ENCODE assay signal across 19 cellular contexts in the genomic region with DNA sequence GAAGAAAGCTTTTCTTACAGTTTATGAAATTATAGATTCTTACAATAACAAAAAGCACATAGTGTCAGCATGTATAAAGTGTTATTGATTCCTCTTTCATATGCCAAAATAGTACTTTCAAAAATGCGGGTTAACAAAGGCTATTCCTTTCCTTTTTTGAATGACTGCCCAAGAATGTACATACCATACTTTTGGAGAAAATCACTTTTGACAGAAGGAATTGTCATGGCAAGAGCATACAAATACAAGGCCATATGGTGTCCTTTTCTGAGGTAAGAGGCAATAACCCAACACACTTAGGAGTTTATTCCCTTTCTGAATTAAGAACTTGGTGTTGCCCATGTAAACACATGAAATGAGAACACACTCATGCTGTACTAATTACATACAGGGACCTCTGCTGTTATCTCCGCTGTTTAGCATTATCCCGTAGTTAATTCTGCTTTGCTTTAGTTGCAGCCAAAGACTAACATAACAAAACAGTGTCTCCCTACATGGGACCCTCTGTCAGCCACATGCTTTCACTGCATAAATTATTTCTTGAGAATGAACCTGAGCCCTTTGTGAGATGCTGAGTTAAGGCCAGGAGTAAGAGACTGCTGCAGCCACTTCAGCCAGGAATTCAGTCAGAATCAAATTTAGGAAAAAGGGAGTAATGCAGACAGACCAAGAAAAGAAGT.
DNase-seq lines count a peak whose midpoint lies in the region; ATAC-seq and TF ChIP-seq lines count a peak whose summit lies in the region.
"Had no signal": no experiment of that assay in that cellular context is flagged by ENCODE, and none has a peak within 500 bp of the region (broad histone marks: within the 10 kb centered on the region; RNA-seq: fewer than 3 reads in every experiment).

No MANE protein-coding gene starts in this region.

- H3K27ac ChIP-seq in right atrium auricular region (peak overlapping the region; percentile 4 to 87), right cardiac atrium (ENCODE audit: low read length) (peak overlapping the region; percentile 93), adrenal gland (peak overlapping the region in 1 of 5 donors; percentile 36), tibial artery (no peak overlapping the region)
- H3K27ac ChIP-seq: C4-2B, KMS-11, suprapubic skin, vagina had no signal

- ATAC-seq in Right ventricle myocardium superior (ENCODE audit: poor library complexity), result no peak
- ATAC-seq in right cardiac atrium, result no peak
- no peak for ATAC-seq in HG02571 (IDR thresholded peaks at IDR 0.05; ENCODE audit: unreplicated experiment)
- ATAC-seq: GM12878 had no signal

- no peak for TF ChIP-seq CTCF in right atrium auricular region (IDR thresholded peaks at IDR 0.05)
- TF ChIP-seq CTCF in adrenal gland (IDR thresholded peaks at IDR 0.05), result no peak
- TF ChIP-seq CTCF in tibial artery (IDR thresholded peaks at IDR 0.05), result no peak

- intact Hi-C loops in Right ventricle myocardium superior (cut with DNase I) (loop anchor here (10.0 kb wide), 1 partner anchor 95 kb away; no protein-coding TSS in a partner anchor), right cardiac atrium (cut with DNase I) (loop anchor here in 2 of 4 donors (5.0 to 10.0 kb wide), 2 partner anchors 67 to 105 kb away; a partner anchor contains a TSS), adrenal gland (cut with DNase I) (no loop called here), tibial artery (cut with DNase I; ENCODE audit: low total_unique reads) (no loop called here)

- no peak for TF ChIP-seq POLR2A in adrenal gland (IDR thresholded peaks at IDR 0.05)

- 56% methylated on average over 3 of the region's 3 CpGs for WGBS in right cardiac atrium
- 83 to 95% (median 87%) methylated on average over 3 of the region's 3 CpGs for WGBS in adrenal gland, 4 donors

- no peaks in the 10 kb centered on the region for H3K36me3 ChIP-seq in right atrium auricular region
- no peaks in the 10 kb centered on the region for H3K36me3 ChIP-seq in adrenal gland (replicated peaks in 1 of 2)
- no peaks in the 10 kb centered on the region for H3K36me3 ChIP-seq in tibial artery
- H3K36me3 ChIP-seq: suprapubic skin, vagina had no signal

- H3K4me1 ChIP-seq in right atrium auricular region (peaks cover 0 to 32% of the 10 kb centered on the region in 2 donors), right cardiac atrium (ENCODE audit: control insufficient read depth, insufficient read depth, low read length) (peaks cover 8% of the 10 kb centered on the region), adrenal gland (replicated peaks in 1 of 2) (peaks cover 36 to 50% of the 10 kb centered on the region in 2 donors), tibial artery (peaks cover 0 to 22% (median 0%) of the 10 kb centered on the region in 4 donors)
- H3K4me1 ChIP-seq: suprapubic skin, vagina had no signal

- DNase-seq in right atrium auricular region (ENCODE audit: low spot score) (no peak), Right ventricle myocardium superior (no peak), astrocyte of the hippocampus (ENCODE audit: low read depth, low spot score) (peak; percentile 32), right cardiac atrium (no peak), adrenal gland (no peak), tibial artery (no peak)
- no peak for DNase-seq in activated CD4-positive, CD25-positive, alpha-beta regulatory T cell treated with anti-CD3 and anti-CD28 coated beads, Interleukin-2, amount 50 U/mL, for 72 hours
- DNase-seq: activated CD4-positive, alpha-beta T cell treated with anti-CD3 and anti-CD28 coated beads for 48 hours; activated effector memory CD4-positive, alpha-beta T cell treated with anti-CD3 and anti-CD28 coated beads, Interleukin-2, amount 50 U/mL, for 16 hours; cerebellar nuclear complex; NCI-H1930; NCI-H526; stimulated activated CD4-positive, alpha-beta T cell treated with anti-CD3 and anti-CD28 coated beads, Interleukin-12 subunit alpha, Interleukin-12 subunit beta, amount 100 ng/mL, for 4 hours had no signal

- H3K27me3 ChIP-seq in right atrium auricular region (no peaks in the 10 kb centered on the region), right cardiac atrium (ENCODE audit: control insufficient read depth, insufficient read depth) (no peaks in the 10 kb centered on the region), adrenal gland (no peaks in the 10 kb centered on the region), tibial artery (no peaks in the 10 kb centered on the region)
- H3K27me3 ChIP-seq: suprapubic skin, vagina had no signal

- H3K9me3 ChIP-seq in right atrium auricular region, result no peaks in the 10 kb centered on the region
- H3K9me3 ChIP-seq in right cardiac atrium (ENCODE audit: control insufficient read depth, low read length), result no peaks in the 10 kb centered on the region
- no peaks in the 10 kb centered on the region for H3K9me3 ChIP-seq in adrenal gland (replicated peaks in 1 of 3)
- no peaks in the 10 kb centered on the region for H3K9me3 ChIP-seq in tibial artery
- H3K9me3 ChIP-seq: suprapubic skin, vagina had no signal

- no peak overlapping the region for H3K4me3 ChIP-seq in right atrium auricular region
- no peak overlapping the region for H3K4me3 ChIP-seq in right cardiac atrium (ENCODE audit: low read length)
- H3K4me3 ChIP-seq in adrenal gland, result no peak overlapping the region
- no peak overlapping the region for H3K4me3 ChIP-seq in tibial artery
- H3K4me3 ChIP-seq: GM12878, suprapubic skin, vagina had no signal

Comparison
In these comparisons a context has a peak if more than half of its experiments do, and no peak if none do; other contexts are left out.
1. H3K27ac ChIP-seq: peak in right atrium auricular region (2 of 2) and right cardiac atrium (single experiment); none in tibial artery (0 of 2).